ENCODE assay signal across 19 cellular contexts in genomic region chr7:120955577-120956149, GRCh38. TPM values are rescaled to one million over a fixed set of nuclear protein-coding genes. Genes with fewer than 3 reads are reported as not detected.
DNase-seq lines count a peak whose midpoint lies in the region; ATAC-seq lines count a peak whose summit lies in the region.
"Had no signal": no experiment of that assay in that cellular context is flagged by ENCODE, and none has a peak within 500 bp of the region (broad histone marks: within the 10 kb centered on the region; RNA-seq: fewer than 3 reads in every experiment).

No MANE protein-coding gene starts in this region.

- peak; percentile 5 for ATAC-seq in activated CD8-positive, alpha-beta memory T cell treated with anti-CD3 and anti-CD28 coated beads, Interleukin-2, amount 10 ng/mL, durations not matched to agents 7 days and 5 days
- ATAC-seq in GM21825 (IDR thresholded peaks at IDR 0.05; ENCODE audit: unreplicated experiment), result peak; percentile 29
- ATAC-seq in HG03175 (IDR thresholded peaks at IDR 0.05; ENCODE audit: unreplicated experiment), result peak; percentile 27
- ATAC-seq in memory B cell (ENCODE audit: low read depth), result no peak
- ATAC-seq: A549; stimulated activated memory B cell treated with anti-CD40 and anti-IgM and Interleukin-4, amounts not matched to agents 10 μg/mL and 1 μg/mL and 100 μg/mL, for 72 hours had no signal

- peak overlapping the region; percentile 71 for H3K27ac Mint-ChIP-seq in activated CD8-positive, alpha-beta memory T cell treated with anti-CD3 and anti-CD28 coated beads, Interleukin-2, amount 10 ng/mL, durations not matched to agents 7 days and 5 days
- peak overlapping the region; percentile 45 for H3K27ac Mint-ChIP-seq in memory B cell
- H3K27ac Mint-ChIP-seq: stimulated activated memory B cell treated with anti-CD40 and anti-IgM and Interleukin-4, amounts not matched to agents 10 μg/mL and 1 μg/mL and 100 μg/mL, for 72 hours had no signal

- H3K27me3 Mint-ChIP-seq in activated CD8-positive, alpha-beta memory T cell treated with anti-CD3 and anti-CD28 coated beads, Interleukin-2, amount 10 ng/mL, durations not matched to agents 7 days and 5 days, result no peaks in the 10 kb centered on the region
- H3K27me3 Mint-ChIP-seq in memory B cell, result no peaks in the 10 kb centered on the region
- H3K27me3 Mint-ChIP-seq: stimulated activated memory B cell treated with anti-CD40 and anti-IgM and Interleukin-4, amounts not matched to agents 10 μg/mL and 1 μg/mL and 100 μg/mL, for 72 hours had no signal

- H3K36me3 Mint-ChIP-seq in activated CD8-positive, alpha-beta memory T cell treated with anti-CD3 and anti-CD28 coated beads, Interleukin-2, amount 10 ng/mL, durations not matched to agents 7 days and 5 days, result peaks cover 50% of the 10 kb centered on the region
- H3K36me3 Mint-ChIP-seq in memory B cell, result peaks cover 25% of the 10 kb centered on the region

- peaks cover 36% of the 10 kb centered on the region for H3K4me1 Mint-ChIP-seq in activated CD8-positive, alpha-beta memory T cell treated with anti-CD3 and anti-CD28 coated beads, Interleukin-2, amount 10 ng/mL, durations not matched to agents 7 days and 5 days
- H3K4me1 Mint-ChIP-seq in memory B cell, result peaks cover 16% of the 10 kb centered on the region

- no peaks in the 10 kb centered on the region for H3K9me3 Mint-ChIP-seq in activated CD8-positive, alpha-beta memory T cell treated with anti-CD3 and anti-CD28 coated beads, Interleukin-2, amount 10 ng/mL, durations not matched to agents 7 days and 5 days (ENCODE audit: low read depth)
- H3K9me3 Mint-ChIP-seq in memory B cell, result no peaks in the 10 kb centered on the region
- H3K9me3 Mint-ChIP-seq: stimulated activated memory B cell treated with anti-CD40 and anti-IgM and Interleukin-4, amounts not matched to agents 10 μg/mL and 1 μg/mL and 100 μg/mL, for 72 hours had no signal

- CTCF ChIA-PET in activated CD8-positive, alpha-beta memory T cell treated with anti-CD3 and anti-CD28 coated beads, Interleukin-2, amount 10 ng/mL, durations not matched to agents 7 days and 5 days (lab: Charles Lee), result interaction anchor here (0.7 to 1.4 kb wide), 2 partner anchors 31 to 150 kb away, joined by 3 read pairs; no protein-coding TSS in a partner anchor

- peak overlapping the region; percentile 9 for H3K4me3 Mint-ChIP-seq in activated CD8-positive, alpha-beta memory T cell treated with anti-CD3 and anti-CD28 coated beads, Interleukin-2, amount 10 ng/mL, durations not matched to agents 7 days and 5 days
- H3K4me3 Mint-ChIP-seq in memory B cell, result no peak overlapping the region
- H3K4me3 Mint-ChIP-seq: CD4-positive, alpha-beta memory T cell; stimulated activated memory B cell treated with anti-CD40 and anti-IgM and Interleukin-4, amounts not matched to agents 10 μg/mL and 1 μg/mL and 100 μg/mL, for 72 hours had no signal

- no peak for DNase-seq in activated CD8-positive, alpha-beta memory T cell treated with anti-CD3 and anti-CD28 coated beads, Interleukin-2, amount 10 ng/mL, durations not matched to agents 7 days and 5 days
- no peak for DNase-seq in activated CD8-positive, alpha-beta memory T cell treated with anti-CD3 and anti-CD28 coated beads for 24 hours
- no peak for DNase-seq in memory B cell (ENCODE audit: low spot score in 2 of 2)
- no peak for DNase-seq in NCI-H748 treated with DMSO at 0.1 percent for 48 hours (lab: John Stamatoyannopoulos, UW)
- DNase-seq in NCI-H446 treated with DMSO at 0.1 percent for 48 hours (lab: John Stamatoyannopoulos, UW), result no peak
- DNase-seq in AG08396 (ENCODE audit: low spot score), result no peak
- DNase-seq: amygdala; CD4-positive, alpha-beta memory T cell; kidney glomerular epithelial cell; NCI-H187; NCI-H526 treated with DMSO at 0.1 percent for 48 hours; nucleus accumbens; Peyer's patch; WERI-Rb-1 had no signal

RNA-seq across cellular contexts. Expression of gene ING3, which starts 5.1 kb away (rescaled TPM):
- total RNA-seq in activated CD8-positive, alpha-beta memory T cell treated with anti-CD3 and anti-CD28 coated beads, Interleukin-2, amount 10 ng/mL, durations not matched to agents 7 days and 5 days, result 10 to 100 TPM; 23.3 to 28.2 TPM

RNA-seq across cellular contexts. Expression of gene CPED1, which starts 32.8 kb away (rescaled TPM):
- under 1 TPM in 1 of 2 experiments, not detected in 1; 0.16 TPM for total RNA-seq in activated CD8-positive, alpha-beta memory T cell treated with anti-CD3 and anti-CD28 coated beads, Interleukin-2, amount 10 ng/mL, durations not matched to agents 7 days and 5 days
- total RNA-seq: MCF 10A had no signal
